ENCODE assay signal across 8 cellular contexts in the genomic region with DNA sequence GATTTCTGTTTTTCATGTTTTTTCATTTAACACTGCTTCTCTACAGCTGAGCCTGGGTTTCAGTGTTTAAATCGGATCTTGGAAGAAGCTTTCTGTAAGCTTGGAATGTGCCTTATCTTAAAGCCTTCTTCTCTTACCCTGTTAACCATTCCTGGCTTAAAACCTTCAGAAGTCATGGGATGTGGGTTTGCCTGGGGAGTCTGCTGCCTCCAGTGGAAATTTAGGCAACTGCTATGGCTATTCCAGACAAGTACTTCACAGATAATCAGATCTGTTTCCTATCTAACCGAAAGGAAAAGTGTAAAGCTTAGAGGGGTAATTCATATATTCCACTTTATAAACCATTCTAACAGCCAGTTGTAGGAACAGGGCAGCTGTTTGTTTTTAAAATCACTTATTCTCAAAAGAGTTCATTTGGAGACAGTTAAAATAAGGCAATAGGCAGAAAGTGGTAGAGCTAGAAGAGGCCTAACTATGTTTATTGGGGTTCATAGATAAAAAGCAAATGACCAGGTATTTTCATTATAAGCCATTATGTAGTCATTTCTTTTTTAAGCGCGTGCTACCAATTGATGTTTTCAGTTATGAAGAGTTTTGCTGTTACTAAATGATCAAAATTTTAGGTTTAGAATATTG.
DNase-seq lines count a peak whose midpoint lies in the region; ATAC-seq and TF ChIP-seq lines count a peak whose summit lies in the region.

No MANE protein-coding gene starts in this region.

- WGBS in esophagus squamous epithelium, 2 donors: 59 to 76% methylated on average over 4 of the region's 4 CpGs

- no peak overlapping the region for H3K27ac ChIP-seq in esophagus squamous epithelium

- H3K27me3 Mint-ChIP-seq in CD14-positive monocyte (ENCODE audit: low read depth in 3 of 3): no peaks in the 10 kb centered on the region
- H3K27me3 Mint-ChIP-seq in neural crest cell (ENCODE audit: low read depth): no peaks in the 10 kb centered on the region

- H3K27me3 ChIP-seq in esophagus squamous epithelium: no peaks in the 10 kb centered on the region

- ATAC-seq in HG03097 (IDR thresholded peaks at IDR 0.05; ENCODE audit: low FRiP score, unreplicated experiment) (no peak), HG02571 (IDR thresholded peaks at IDR 0.05; ENCODE audit: unreplicated experiment) (no peak)
- no peak for ATAC-seq in activated naive CD4-positive, alpha-beta T cell treated with anti-CD3 and anti-CD28 coated beads, Interleukin-2, amount 50 U/mL, for 72 hours

- H3K9me3 ChIP-seq in esophagus squamous epithelium: no peaks in the 10 kb centered on the region

- H3K4me3 Mint-ChIP-seq in CD14-positive monocyte (no peak overlapping the region), neural crest cell (no peak overlapping the region)

- POLR2A ChIA-PET in HEK293T (lab: Yijun Ruan, JAX): no interaction called here

- H3K9me3 Mint-ChIP-seq in CD14-positive monocyte (no peaks in the 10 kb centered on the region), neural crest cell (no peaks in the 10 kb centered on the region)
- no peaks in the 10 kb centered on the region for H3K9me3 Mint-ChIP-seq in activated naive CD4-positive, alpha-beta T cell treated with anti-CD3 and anti-CD28 coated beads, Interleukin-2, amount 50 U/mL, for 72 hours

- intact Hi-C loops in CD14-positive monocyte (cut with micrococcal nuclease): no loop called here
- intact Hi-C loops in esophagus squamous epithelium (cut with DNase I): loop anchor here (5.0 kb wide), 1 partner anchor 646 kb away; no protein-coding TSS in a partner anchor

- no peak overlapping the region for H3K4me3 ChIP-seq in esophagus squamous epithelium

- H3K27ac Mint-ChIP-seq in CD14-positive monocyte (no peak overlapping the region), neural crest cell (ENCODE audit: unreplicated experiment) (no peak overlapping the region)
- H3K27ac Mint-ChIP-seq in activated naive CD4-positive, alpha-beta T cell treated with anti-CD3 and anti-CD28 coated beads, Interleukin-2, amount 50 U/mL, for 72 hours: no peak overlapping the region

- no peaks in the 10 kb centered on the region for H3K36me3 ChIP-seq in esophagus squamous epithelium

- CTCF ChIA-PET in HEK293T (lab: Yijun Ruan, JAX): interaction anchor here (0.5 to 1.2 kb wide), 8 partner anchors 9 to 168 kb away, joined by 3 to 8 read pairs (median 4); no protein-coding TSS in a partner anchor

- TF ChIP-seq POLR2A in esophagus squamous epithelium (IDR thresholded peaks at IDR 0.05): no peak

- H3K4me1 ChIP-seq in esophagus squamous epithelium: peaks cover 0 to 40% (median 7%) of the 10 kb centered on the region in 3 donors

- peak; percentile 75 for TF ChIP-seq CTCF in CD14-positive monocyte (IDR thresholded peaks at IDR 0.05)
- peak in 5 of 6 experiments; percentile 50 to 78 (median 69) for TF ChIP-seq CTCF in esophagus squamous epithelium (IDR thresholded peaks at IDR 0.05)
- TF ChIP-seq CTCF in neural crest cell (conservative IDR thresholded peaks at IDR 0.05): peak; percentile 82

- H3K36me3 Mint-ChIP-seq in CD14-positive monocyte: no peaks in the 10 kb centered on the region
- no peaks in the 10 kb centered on the region for H3K36me3 Mint-ChIP-seq in neural crest cell (ENCODE audit: low read depth)
- peaks cover 0 to 4% of the 10 kb centered on the region in 2 donors for H3K36me3 Mint-ChIP-seq in activated naive CD4-positive, alpha-beta T cell treated with anti-CD3 and anti-CD28 coated beads, Interleukin-2, amount 50 U/mL, for 72 hours

- no peak for DNase-seq in CD14-positive monocyte (ENCODE audit: low spot score)
- DNase-seq in HEK293T (ENCODE audit: extremely low spot score): peak; percentile 45
- peak; percentile 65 for DNase-seq in RPMI7951 (ENCODE audit: low read depth)
- no peak for DNase-seq in esophagus squamous epithelium (lab: John Stamatoyannopoulos, UW)
- peak; percentile 17 for DNase-seq in neural crest cell (ENCODE audit: low read depth, low spot score)
- DNase-seq in activated naive CD4-positive, alpha-beta T cell treated with anti-CD3 and anti-CD28 coated beads, Interleukin-2, amount 50 U/mL, for 72 hours (ENCODE audit: low spot score in 2 of 2): no peak

- H3K4me1 Mint-ChIP-seq in CD14-positive monocyte: peaks cover 21% of the 10 kb centered on the region
- peaks cover 35% of the 10 kb centered on the region for H3K4me1 Mint-ChIP-seq in neural crest cell

TF ChIP-seq in HEK293T, 16 proteins besides CTCF, POLR2A, EP300 and RAD21:
- TF ChIP-seq ARNT (IDR thresholded peaks at IDR 0.05) (no peak), TARDBP (IDR thresholded peaks at IDR 0.05) (no peak), CTBP1 (IDR thresholded peaks at IDR 0.05; ENCODE audit: borderline replicate concordance) (no peak), FOXK2 (IDR thresholded peaks at IDR 0.05) (no peak), ELF4 (IDR thresholded peaks at IDR 0.05) (no peak), NFRKB (IDR thresholded peaks at IDR 0.05) (no peak)
TF ChIP-seq in HEK293T: peak in this region for 0.

Comparison
In these comparisons a context has a peak if more than half of its experiments do, and no peak if none do; other contexts are left out.
1. DNase-seq: peak in HEK293T (single experiment), RPMI7951 (single experiment) and neural crest cell (single experiment); none in CD14-positive monocyte (single experiment), esophagus squamous epithelium (single experiment) and activated naive CD4-positive, alpha-beta T cell treated with anti-CD3 and anti-CD28 coated beads, Interleukin-2, amount 50 U/mL, for 72 hours (0 of 2).
2. Peak in every context shown above with its lines, with median percentiles within 50 percentile points of each other: CTCF ChIP-seq.